In genomic region chr19:17582613-17583012, GRCh38 we compare ENCODE assay signal across 18 cellular contexts.
"Had no signal": no experiment of that assay in that cellular context is flagged by ENCODE, and none has a peak within 500 bp of the region (broad histone marks: within the 10 kb centered on the region; RNA-seq: fewer than 3 reads in every experiment).

No MANE protein-coding gene starts in this region.

- H3K4me3 ChIP-seq: esophagus muscularis mucosa, gastroesophageal sphincter, heart right ventricle, left ventricle myocardium inferior, spleen, upper lobe of right lung had no signal

- H3K27me3 ChIP-seq: esophagus muscularis mucosa, spleen, upper lobe of right lung had no signal

- H3K27ac Mint-ChIP-seq: activated CD4-positive, alpha-beta memory T cell treated with anti-CD3 and anti-CD28 coated beads for 36 hours; activated CD4-positive, alpha-beta T cell treated with anti-CD3 and anti-CD28 coated beads for 36 hours; activated T-cell treated with anti-CD3 and anti-CD28 coated beads, Interleukin-2, amount 50 U/mL, for 24 hours; activated T-helper 2 cell treated with anti-CD3 and anti-CD28 coated beads, Interferon-gamma antibody, Interleukin-2, Interleukin-4, amounts not matched to agents 10 μg/mL and 5 μg/mL and 100 μg/mL, durations not matched to agents 14 hours and 24 hours and 36 hours; brain; WTC11 had no signal

- DNase-seq: activated CD4-positive, alpha-beta memory T cell treated with anti-CD3 and anti-CD28 coated beads for 36 hours; activated CD4-positive, alpha-beta T cell treated with anti-CD3 and anti-CD28 coated beads for 36 hours; activated naive CD4-positive, alpha-beta T cell treated with Interleukin-2 at 50 U/mL for 16 hours; activated T-cell treated with anti-CD3 and anti-CD28 coated beads, Interleukin-2, amount 50 U/mL, for 24 hours; effector CD4-positive, alpha-beta T cell; heart right ventricle; immature natural killer cell; kidney glomerular epithelial cell; left ventricle myocardium inferior; occipital lobe; spleen; stimulated activated naive CD4-positive, alpha-beta T cell; upper lobe of right lung had no signal

- H3K27ac ChIP-seq: esophagus muscularis mucosa, gastroesophageal sphincter, heart right ventricle, left ventricle myocardium inferior, spleen, upper lobe of right lung had no signal

- H3K4me1 Mint-ChIP-seq: activated CD4-positive, alpha-beta T cell treated with anti-CD3 and anti-CD28 coated beads for 36 hours; immature natural killer cell had no signal

- H3K4me3 Mint-ChIP-seq: activated CD4-positive, alpha-beta memory T cell treated with anti-CD3 and anti-CD28 coated beads for 36 hours; activated CD4-positive, alpha-beta T cell treated with anti-CD3 and anti-CD28 coated beads for 36 hours; activated T-cell treated with anti-CD3 and anti-CD28 coated beads, Interleukin-2, amount 50 U/mL, for 24 hours; brain; immature natural killer cell; WTC11 had no signal

- ATAC-seq: activated CD4-positive, alpha-beta T cell treated with anti-CD3 and anti-CD28 coated beads for 36 hours; gastroesophageal sphincter; heart right ventricle; upper lobe of right lung; WTC11 had no signal

- H3K9me3 Mint-ChIP-seq: activated CD4-positive, alpha-beta memory T cell treated with anti-CD3 and anti-CD28 coated beads for 36 hours; activated T-cell treated with anti-CD3 and anti-CD28 coated beads, Interleukin-2, amount 50 U/mL, for 24 hours; activated T-helper 2 cell treated with anti-CD3 and anti-CD28 coated beads, Interferon-gamma antibody, Interleukin-2, Interleukin-4, amounts not matched to agents 10 μg/mL and 5 μg/mL and 100 μg/mL, durations not matched to agents 14 hours and 24 hours and 36 hours; brain; immature natural killer cell; WTC11 had no signal

- H3K27me3 Mint-ChIP-seq: activated CD4-positive, alpha-beta memory T cell treated with anti-CD3 and anti-CD28 coated beads for 36 hours; activated CD4-positive, alpha-beta T cell treated with anti-CD3 and anti-CD28 coated beads for 36 hours; activated T-cell treated with anti-CD3 and anti-CD28 coated beads, Interleukin-2, amount 50 U/mL, for 24 hours had no signal

- H3K9me3 ChIP-seq: esophagus muscularis mucosa, gastroesophageal sphincter, heart right ventricle, left ventricle myocardium inferior, spleen, upper lobe of right lung had no signal

- H3K4me1 ChIP-seq: left ventricle myocardium inferior, upper lobe of right lung had no signal
